Comparison of ENCODE assay signal across 11 cellular contexts in genomic region chr14:24246765-24247212, GRCh38. TPM values are rescaled to one million over a fixed set of nuclear protein-coding genes. Genes with fewer than 3 reads are reported as not detected.
DNase-seq lines count a peak whose midpoint lies in the region; ATAC-seq and TF ChIP-seq lines count a peak whose summit lies in the region.
"Had no signal": no experiment of that assay in that cellular context is flagged by ENCODE, and none has a peak within 500 bp of the region (broad histone marks: within the 10 kb centered on the region; RNA-seq: fewer than 3 reads in every experiment).

No MANE protein-coding gene starts in this region.

- H3K27me3 Mint-ChIP-seq in T-helper 1 cell treated with Interleukin-12 subunit alpha and Interleukin-12 subunit beta and Interleukin-4 antibody, amounts not matched to agents 30 μg/mL and 1 μg/mL, for 36 hours (ENCODE audit: low read depth): no peaks in the 10 kb centered on the region

- peak overlapping the region; percentile 21; the same call in 1 of the 2 replicates for H3K4me2 ChIP-seq in BLaER1

- peak overlapping the region; percentile 64 for H3K4me3 Mint-ChIP-seq in T-helper 1 cell treated with Interleukin-12 subunit alpha and Interleukin-12 subunit beta and Interleukin-4 antibody, amounts not matched to agents 30 μg/mL and 1 μg/mL, for 36 hours

- H3K4me1 Mint-ChIP-seq in T-helper 1 cell treated with Interleukin-12 subunit alpha and Interleukin-12 subunit beta and Interleukin-4 antibody, amounts not matched to agents 30 μg/mL and 1 μg/mL, for 36 hours (ENCODE audit: low read depth): peaks cover 48% of the 10 kb centered on the region

- H3K27ac ChIP-seq in BLaER1: no peak overlapping the region
- H3K27ac ChIP-seq in psoas muscle: no peak overlapping the region
- H3K27ac ChIP-seq: ascending aorta, foreskin keratinocyte had no signal

- H3K9me3 ChIP-seq in BLaER1 (no peaks in the 10 kb centered on the region), psoas muscle (no peaks in the 10 kb centered on the region)
- H3K9me3 ChIP-seq: ascending aorta had no signal

- peaks cover 33% of the 10 kb centered on the region for H3K4me1 ChIP-seq in BLaER1
- H3K4me1 ChIP-seq in psoas muscle: peaks cover 3% of the 10 kb centered on the region

- H3K36me3 ChIP-seq in BLaER1: no peaks in the 10 kb centered on the region
- H3K36me3 ChIP-seq in psoas muscle (ENCODE audit: insufficient read depth in 1 of 2, low read depth in 1 of 2): no peaks in the 10 kb centered on the region
- H3K36me3 ChIP-seq: ascending aorta had no signal

- intact Hi-C loops in psoas muscle (cut with DNase I): loop anchor here in 1 of 2 donors (10.0 kb wide), 1 partner anchor 188 kb away; no protein-coding TSS in a partner anchor

- peaks cover 4% of the 10 kb centered on the region for H4K20me1 ChIP-seq in BLaER1

- H3K4me3 ChIP-seq in BLaER1 (no peak overlapping the region), psoas muscle (no peak overlapping the region)
- H3K4me3 ChIP-seq: ascending aorta had no signal

- TF ChIP-seq CTCF in psoas muscle (IDR thresholded peaks at IDR 0.05): no peak

- H3K9ac ChIP-seq in BLaER1: 0 out of 2 replicates have a peak overlapping the region, but pooled peaks have one; percentile 27

- no peaks in the 10 kb centered on the region for H3K9me3 Mint-ChIP-seq in T-helper 1 cell treated with Interleukin-12 subunit alpha and Interleukin-12 subunit beta and Interleukin-4 antibody, amounts not matched to agents 30 μg/mL and 1 μg/mL, for 36 hours

- peak; percentile 57 for DNase-seq in fibroblast of peridontal ligament (ENCODE audit: extremely low read depth)
- no peak for DNase-seq in DMS153 (lab: John Stamatoyannopoulos, UW)
- no peak for DNase-seq in psoas muscle
- DNase-seq in NCI-H2196 treated with DMSO at 0.1 percent for 48 hours (lab: John Stamatoyannopoulos, UW; ENCODE audit: unreplicated experiment): no peak
- DNase-seq: foreskin keratinocyte, NCI-H2029 had no signal

- peak overlapping the region; percentile 91 for H3K27ac Mint-ChIP-seq in T-helper 1 cell treated with Interleukin-12 subunit alpha and Interleukin-12 subunit beta and Interleukin-4 antibody, amounts not matched to agents 30 μg/mL and 1 μg/mL, for 36 hours

- H3K36me3 Mint-ChIP-seq in T-helper 1 cell treated with Interleukin-12 subunit alpha and Interleukin-12 subunit beta and Interleukin-4 antibody, amounts not matched to agents 30 μg/mL and 1 μg/mL, for 36 hours (ENCODE audit: low read depth): peaks cover 10% of the 10 kb centered on the region

- 74 to 90% (median 83%) methylated on average over 3 of the region's 3 CpGs for WGBS in psoas muscle, 3 donors

- ATAC-seq in GM18858 (IDR thresholded peaks at IDR 0.05; ENCODE audit: unreplicated experiment) (peak; percentile 35), GM18502 (IDR thresholded peaks at IDR 0.05; ENCODE audit: poor library complexity, unreplicated experiment) (no peak), psoas muscle (no peak)
- ATAC-seq: foreskin keratinocyte had no signal

- no peaks in the 10 kb centered on the region for H3K27me3 ChIP-seq in BLaER1
- H3K27me3 ChIP-seq in psoas muscle (ENCODE audit: insufficient read depth in 3 of 3, low read length in 2 of 3): no peaks in the 10 kb centered on the region
- H3K27me3 ChIP-seq: ascending aorta, foreskin keratinocyte had no signal

RNA-seq across cellular contexts. Expression of gene TINF2, which starts 4.4 kb away (rescaled TPM):
- total RNA-seq in psoas muscle: 10 to 100 TPM; 36.6 to 69.6 (median 65.2) TPM
- 100 to 1,000 TPM in 1 of 3 donors, 10 to 100 TPM in 2; 37.8 to 103 (median 48.3) TPM for polyA plus RNA-seq in psoas muscle

RNA-seq across cellular contexts. Expression of gene GMPR2, which starts 14.1 kb away (rescaled TPM):
- 10 to 100 TPM; 19.7 to 33.1 (median 27.9) TPM for total RNA-seq in psoas muscle
- polyA plus RNA-seq in psoas muscle: 10 to 100 TPM; 17.7 to 24.0 (median 21.7) TPM

RNA-seq across cellular contexts. Expression of gene NEDD8, which starts 14.6 kb away (rescaled TPM):
- total RNA-seq in psoas muscle: 100 to 1,000 TPM; 135 to 206 (median 159) TPM
- polyA plus RNA-seq in psoas muscle: 100 to 1,000 TPM; 214 to 315 (median 297) TPM

RNA-seq across cellular contexts. Expression of gene TGM1, which starts 16.2 kb away (rescaled TPM):
- total RNA-seq in psoas muscle: under 1 TPM in 3 of 4 donors, not detected in 1; 0.25 to 0.50 (median 0.32) TPM
- polyA plus RNA-seq in psoas muscle: 1 to 10 TPM in 1 of 3 donors, under 1 TPM in 2; 0.17 to 1.3 (median 0.86) TPM

RNA-seq across cellular contexts. Expression of gene RABGGTA, which starts 24.6 kb away (rescaled TPM):
- 10 to 100 TPM; 16.9 to 17.8 (median 17.3) TPM for total RNA-seq in psoas muscle
- polyA plus RNA-seq in psoas muscle: 10 to 100 TPM; 15.1 to 36.2 (median 18.9) TPM
